In the genomic region with DNA sequence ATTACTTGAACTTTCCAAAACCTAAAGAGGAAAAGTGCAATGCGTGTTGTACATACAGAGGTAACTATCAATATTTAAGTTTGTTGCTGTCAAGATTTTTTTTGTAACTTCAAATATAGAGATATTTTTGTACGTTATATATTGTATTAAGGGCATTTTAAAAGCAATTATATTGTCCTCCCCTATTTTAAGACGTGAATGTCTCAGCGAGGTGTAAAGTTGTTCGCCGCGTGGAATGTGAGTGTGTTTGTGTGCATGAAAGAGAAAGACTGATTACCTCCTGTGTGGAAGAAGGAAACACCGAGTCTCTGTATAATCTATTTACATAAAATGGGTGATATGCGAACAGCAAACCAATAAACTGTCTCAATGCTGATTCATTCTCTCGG, we compare ENCODE assay signal across 9 cellular contexts. TPM values are rescaled to one million over a fixed set of nuclear protein-coding genes. Genes with fewer than 3 reads are reported as not detected.
DNase-seq lines count a peak whose midpoint lies in the region; ATAC-seq, FAIRE-seq and TF ChIP-seq lines count a peak whose summit lies in the region.
"Had no signal": no experiment of that assay in that cellular context is flagged by ENCODE, and none has a peak within 500 bp of the region (broad histone marks: within the 10 kb centered on the region; RNA-seq: fewer than 3 reads in every experiment).

No MANE protein-coding gene starts in this region.

- no peak for TF ChIP-seq POLR2A in erythroblast (IDR thresholded peaks at IDR 0.05; ENCODE audit: low read length)

- peak overlapping the region; percentile 57 for H3K9ac ChIP-seq in Loucy (ENCODE audit: low read depth, low read length, poor library complexity, severe bottlenecking)

- H3K36me3 Mint-ChIP-seq in Calu3 (ENCODE audit: insufficient read depth, unreplicated experiment): peaks cover 62% of the 10 kb centered on the region
- H3K36me3 Mint-ChIP-seq in effector memory CD8-positive, alpha-beta T cell (ENCODE audit: insufficient read depth): peaks cover 7% of the 10 kb centered on the region

- TF ChIP-seq CTCF in Calu3 (IDR thresholded peaks at IDR 0.05; ENCODE audit: unreplicated experiment): no peak
- no peak for TF ChIP-seq CTCF in Loucy (conservative IDR thresholded peaks at IDR 0.05; ENCODE audit: low read length)

- H3K4me3 ChIP-seq in Loucy (ENCODE audit: low read length, poor library complexity, severe bottlenecking): peak overlapping the region; percentile 83
- peak overlapping the region; percentile 67 for H3K4me3 ChIP-seq in neuron (ENCODE audit: low read length)

- peaks cover 45% of the 10 kb centered on the region for H3K4me1 Mint-ChIP-seq in Calu3 (ENCODE audit: low read depth, unreplicated experiment)
- H3K4me1 Mint-ChIP-seq in effector memory CD8-positive, alpha-beta T cell (ENCODE audit: low read depth in 2 of 2): peaks cover 33 to 46% of the 10 kb centered on the region in 2 donors

- H4K20me1 ChIP-seq in Loucy (ENCODE audit: insufficient read depth, low read length, poor library complexity, severe bottlenecking): no peaks in the 10 kb centered on the region

- no peaks in the 10 kb centered on the region for H3F3A ChIP-seq in Loucy (ENCODE audit: low read depth)

- intact Hi-C loops in Calu3 (cut with micrococcal nuclease; ENCODE audit: unreplicated experiment): loop anchor here (1.0 to 10.0 kb wide), 3 partner anchors 99 to 445 kb away; no protein-coding TSS in a partner anchor

- H3K27me3 ChIP-seq in Loucy (ENCODE audit: insufficient read depth, low read length, poor library complexity, severe bottlenecking) (peaks cover 38% of the 10 kb centered on the region), neuron (ENCODE audit: insufficient read depth, low read length) (peaks cover 42% of the 10 kb centered on the region)

- CTCF ChIA-PET in Calu3 (lab: Charles Lee): interaction anchor here (0.8 to 1.7 kb wide), 9 partner anchors 15 to 548 kb away, joined by 3 to 12 read pairs (median 4); no protein-coding TSS in a partner anchor

- no peak for FAIRE-seq in HTR-8/SVneo (lab: Jason Lieb, UNC)
- FAIRE-seq: K562 had no signal

- peak overlapping the region; percentile 86 for H3K27ac Mint-ChIP-seq in Calu3 (ENCODE audit: unreplicated experiment)
- peak overlapping the region; percentile 32 to 56 for H3K27ac Mint-ChIP-seq in effector memory CD8-positive, alpha-beta T cell

- H3K9me3 Mint-ChIP-seq in Calu3 (ENCODE audit: low read depth, unreplicated experiment): no peaks in the 10 kb centered on the region
- no peaks in the 10 kb centered on the region for H3K9me3 Mint-ChIP-seq in effector memory CD8-positive, alpha-beta T cell

- peak overlapping the region; percentile 82 for H3K4me3 Mint-ChIP-seq in Calu3 (ENCODE audit: low read depth, unreplicated experiment)
- peak overlapping the region; percentile 89 to 97 for H3K4me3 Mint-ChIP-seq in effector memory CD8-positive, alpha-beta T cell

- peaks cover 42% of the 10 kb centered on the region; the same call in 1 of the 2 replicates for H3K79me2 ChIP-seq in Loucy (ENCODE audit: insufficient read depth, low read length)

- no peaks in the 10 kb centered on the region for H3K9me3 ChIP-seq in Loucy (ENCODE audit: insufficient read depth, low read depth, low read length)
- H3K9me3 ChIP-seq in neuron (ENCODE audit: low read length): no peaks in the 10 kb centered on the region

- no peak for ATAC-seq in effector memory CD8-positive, alpha-beta T cell (replicated peaks)
- no peak for ATAC-seq in GM21723 (IDR thresholded peaks at IDR 0.05; ENCODE audit: unreplicated experiment)

- H3K4me1 ChIP-seq in Loucy (ENCODE audit: insufficient read depth, low read length, poor library complexity, severe bottlenecking) (peaks cover 48% of the 10 kb centered on the region), neuron (ENCODE audit: insufficient read depth, low read length) (peaks cover 50% of the 10 kb centered on the region)

- H2AFZ ChIP-seq in Loucy (ENCODE audit: low read length): no peak overlapping the region
- H2AFZ ChIP-seq in neuron (ENCODE audit: low read depth, low read length): no peak overlapping the region

- no peak for DNase-seq in Calu3
- DNase-seq in effector memory CD8-positive, alpha-beta T cell: no peak
- no peak for DNase-seq in erythroblast (lab: John Stamatoyannopoulos, UW)
- no peak for DNase-seq in HTR-8/SVneo (ENCODE audit: insufficient read length, low spot score)
- no peak for DNase-seq in KG1 (lab: John Stamatoyannopoulos, UW)

- no peaks in the 10 kb centered on the region for H3K9me2 ChIP-seq in Loucy (replicated peaks; ENCODE audit: low read depth, low read length)

- H3K36me3 ChIP-seq in Loucy (ENCODE audit: insufficient read depth, low read length) (no peaks in the 10 kb centered on the region), neuron (ENCODE audit: insufficient read depth, low read length) (no peaks in the 10 kb centered on the region)

- H3K27me3 Mint-ChIP-seq in Calu3 (ENCODE audit: unreplicated experiment): no peaks in the 10 kb centered on the region
- H3K27me3 Mint-ChIP-seq in effector memory CD8-positive, alpha-beta T cell: peaks cover 21 to 59% of the 10 kb centered on the region in 2 donors

- BruUV-seq in Calu3 (replicated peaks; lab: Mats Ljungman, UMichigan): no TSS peak

- peak overlapping the region; percentile 93 for H3K4me2 ChIP-seq in Loucy (ENCODE audit: low read depth, low read length, poor library complexity, severe bottlenecking)

RNA-seq across cellular contexts. Expression of a gene that starts 2.1 kb away (rescaled TPM):
- total RNA-seq in Calu3 (2022): 2.0 and 4.6 TPM in 2 replicates

RNA-seq across cellular contexts. Expression of a gene that starts 13.0 kb away (rescaled TPM):
- total RNA-seq in Calu3 (2022): 36.1 and 39.0 TPM in 2 replicates
